Comparison of ENCODE assay signal across 9 cellular contexts in genomic region chr18:34493099-34493544, GRCh38.
A peak's percentile ranks its signal among the peaks of the same experiment; 100 is the strongest.
DNase-seq lines count a peak whose midpoint lies in the region; ATAC-seq and TF ChIP-seq lines count a peak whose summit lies in the region.
"Had no signal": no experiment of that assay in that cellular context is flagged by ENCODE, and none has a peak within 500 bp of the region (broad histone marks: within the 10 kb centered on the region; RNA-seq: fewer than 3 reads in every experiment).

No MANE protein-coding gene starts in this region.

- peak overlapping the region; percentile 85 to 92 (median 87) for H3K4me3 Mint-ChIP-seq in brain

- peak; percentile 37 for DNase-seq in NCI-H524 treated with DMSO at 0.1 percent for 48 hours (lab: John Stamatoyannopoulos, UW)
- peak; percentile 35 for DNase-seq in iPS DF 19.7 (ENCODE audit: low read depth, low spot score)
- DNase-seq in retinal pigment epithelial cell (ENCODE audit: low read depth), result peak; percentile 76

- peaks cover 0 to 4% (median 0%) of the 10 kb centered on the region in 5 experiments for H3K9me3 Mint-ChIP-seq in brain

- H3K4me1 Mint-ChIP-seq in brain, result peaks cover 28% of the 10 kb centered on the region

- peaks cover 4% of the 10 kb centered on the region for H3K36me3 Mint-ChIP-seq in brain

- TF ChIP-seq CTCF in brain (conservative IDR thresholded peaks at IDR 0.05), result no peak
- TF ChIP-seq CTCF in retinal pigment epithelial cell (conservative IDR thresholded peaks at IDR 0.05; ENCODE audit: low read depth, low read length), result no peak

- peaks cover 0 to 12% (median 7%) of the 10 kb centered on the region in 11 experiments; a peak in 16 of 22 replicates for H3K9me3 ChIP-seq in BLaER1 treated with 17β-estradiol and CSF1 and Interleukin-3, amounts not matched to agents 10 nM and 100 nM (replicated peaks in 1 of 11)

- peaks cover 0 to 6% (median 0%) of the 10 kb centered on the region in 11 experiments; a peak in 6 of 22 replicates for H3K27me3 ChIP-seq in BLaER1 treated with 17β-estradiol and CSF1 and Interleukin-3, amounts not matched to agents 10 nM and 100 nM

- H3K4me1 ChIP-seq in BLaER1 treated with 17β-estradiol and CSF1 and Interleukin-3, amounts not matched to agents 10 nM and 100 nM, result peaks cover 10 to 44% (median 28%) of the 10 kb centered on the region in 10 experiments; a peak in 18 of 20 replicates

- H3K36me3 ChIP-seq in BLaER1 treated with 17β-estradiol and CSF1 and Interleukin-3, amounts not matched to agents 10 nM and 100 nM, result no peaks in the 10 kb centered on the region

- peak overlapping the region; percentile 80 to 96 (median 85) for H3K27ac Mint-ChIP-seq in brain

- peak overlapping the region; percentile 53 to 77 (median 59); a peak in 20 of 22 replicates for H3K4me2 ChIP-seq in BLaER1 treated with 17β-estradiol and CSF1 and Interleukin-3, amounts not matched to agents 10 nM and 100 nM

- H4K20me1 ChIP-seq in BLaER1 treated with 17β-estradiol and CSF1 and Interleukin-3, amounts not matched to agents 10 nM and 100 nM, result no peaks in the 10 kb centered on the region

- H3K4me3 ChIP-seq in BLaER1 treated with 17β-estradiol and CSF1 and Interleukin-3, amounts not matched to agents 10 nM and 100 nM, result peak overlapping the region; percentile 50 to 76 (median 64)
- peak overlapping the region; percentile 73 for H3K4me3 ChIP-seq in retinal pigment epithelial cell (ENCODE audit: low read length)
- H3K4me3 ChIP-seq: K562 had no signal

- H3K9ac ChIP-seq in BLaER1 treated with 17β-estradiol and CSF1 and Interleukin-3, amounts not matched to agents 10 nM and 100 nM, result peak overlapping the region; percentile 33 to 82 (median 68); a peak in 20 of 22 replicates

- peak; percentile 22 for ATAC-seq in GM19328 (IDR thresholded peaks at IDR 0.05; ENCODE audit: unreplicated experiment)
- ATAC-seq in HG03432 (IDR thresholded peaks at IDR 0.05; ENCODE audit: unreplicated experiment), result peak; percentile 84
- no peak for ATAC-seq in GM18867 (IDR thresholded peaks at IDR 0.05; ENCODE audit: unreplicated experiment)
- ATAC-seq: K562 had no signal

- peak overlapping the region in 10 of 11 experiments; percentile 12 to 77 (median 64); a peak in 15 of 22 replicates for H3K27ac ChIP-seq in BLaER1 treated with 17β-estradiol and CSF1 and Interleukin-3, amounts not matched to agents 10 nM and 100 nM

- peaks cover 62% of the 10 kb centered on the region for H3K27me3 Mint-ChIP-seq in brain
